1 cellular context compared by ENCODE assay signal in genomic region chr19:17232258-17232657, GRCh38.
TF ChIP-seq lines count a peak whose summit lies in the region.

No MANE protein-coding gene starts in this region.

TF ChIP-seq in HepG2, 621 proteins besides CTCF, POLR2A, EP300 and RAD21:
- peak; percentile 97 for TF ChIP-seq AGO2 (optimal IDR thresholded peaks at IDR 0.05; ENCODE audit: low read depth, low read length)
- no peak for TF ChIP-seq FOXC1 (CRISPR knock-in tag; IDR thresholded peaks at IDR 0.05; ENCODE audit: borderline replicate concordance)
- TF ChIP-seq POLR2G (IDR thresholded peaks at IDR 0.05; ENCODE audit: low read depth, low read length), result 0 out of 2 replicates have a peak, but pooled peaks have one; percentile 14
- no peak for TF ChIP-seq MIER2 (CRISPR knock-in tag; IDR thresholded peaks at IDR 0.05)
- TF ChIP-seq AGO1 (IDR thresholded peaks at IDR 0.05; ENCODE audit: low read depth, low read length, poor library complexity, severe bottlenecking), result peak; percentile 60
- TF ChIP-seq RBFOX2 (IDR thresholded peaks at IDR 0.05; ENCODE audit: low read depth, low read length), result peak; percentile 78
